ENCODE assay signal across 16 cellular contexts in the genomic region with DNA sequence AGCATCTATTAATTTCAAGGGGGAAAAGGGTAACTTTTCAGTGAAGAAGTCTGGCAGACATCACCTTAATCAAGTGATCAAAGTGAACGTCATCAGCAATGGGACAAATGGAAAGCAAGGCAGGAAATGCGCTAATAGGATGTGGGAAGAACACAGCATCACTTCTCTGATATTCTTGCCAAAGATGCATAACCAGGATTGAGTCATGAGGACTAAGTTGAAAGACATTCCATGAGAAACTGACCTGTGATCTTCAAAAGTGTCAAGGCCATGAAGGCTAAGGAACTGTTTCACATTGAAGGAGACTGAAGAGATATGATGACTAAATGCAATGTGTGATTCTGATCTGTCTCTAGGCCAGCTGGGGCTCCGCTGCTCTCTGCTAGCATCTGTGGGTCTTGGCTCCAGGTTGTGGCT.
A peak's percentile ranks its signal among the peaks of the same experiment; 100 is the strongest.
DNase-seq lines count a peak whose midpoint lies in the region; ATAC-seq and TF ChIP-seq lines count a peak whose summit lies in the region.
"Had no signal": no experiment of that assay in that cellular context is flagged by ENCODE, and none has a peak within 500 bp of the region (broad histone marks: within the 10 kb centered on the region; RNA-seq: fewer than 3 reads in every experiment).

No MANE protein-coding gene starts in this region.

- TF ChIP-seq CTCF in retinal pigment epithelial cell (conservative IDR thresholded peaks at IDR 0.05; ENCODE audit: low read depth, low read length): no peak

- POLR2A ChIA-PET in HEK293T (lab: Yijun Ruan, JAX): no interaction called here

- no peaks in the 10 kb centered on the region for H3K36me3 ChIP-seq in SJSA1
- H3K36me3 ChIP-seq: pancreas had no signal

- H3K9me3 ChIP-seq in SJSA1 (replicated peaks): no peaks in the 10 kb centered on the region
- H3K9me3 ChIP-seq: pancreas had no signal

- no peak for ATAC-seq in GM18867 (IDR thresholded peaks at IDR 0.05; ENCODE audit: unreplicated experiment)
- no peak for ATAC-seq in GM19397 (IDR thresholded peaks at IDR 0.05; ENCODE audit: unreplicated experiment)
- ATAC-seq: pancreas had no signal

- CTCF ChIA-PET in HEK293T (lab: Yijun Ruan, JAX): no interaction called here

- DNase-seq in GM03348 (ENCODE audit: low spot score): peak; percentile 74
- peak in 1 of 2 experiments; percentile 61 for DNase-seq in SJSA1 (ENCODE audit: low read depth in 1 of 2, low spot score in 2 of 2)
- DNase-seq in fibroblast of gingiva (ENCODE audit: low read depth): peak; percentile 70
- DNase-seq in retinal pigment epithelial cell (ENCODE audit: low read depth): peak; percentile 52
- no peak for DNase-seq in ecto neural progenitor cell (ENCODE audit: low spot score)
- DNase-seq in HEK293T (ENCODE audit: extremely low spot score): no peak
- DNase-seq: activated CD8-positive, alpha-beta memory T cell treated with anti-CD3 and anti-CD28 coated beads for 24 hours; activated naive CD4-positive, alpha-beta T cell treated with anti-CD3 and anti-CD28 coated beads, Interleukin-2, amount 10 ng/mL, durations not matched to agents 7 days and 5 days; cortex of kidney; hypothalamus; mesendoderm; pancreas; PC-9; T1000 had no signal

- H3K27me3 ChIP-seq in SJSA1 (replicated peaks): no peaks in the 10 kb centered on the region
- H3K27me3 ChIP-seq: pancreas had no signal

- peaks cover 36% of the 10 kb centered on the region for H3K4me1 ChIP-seq in SJSA1 (replicated peaks)
- H3K4me1 ChIP-seq: pancreas had no signal

- H3K4me3 ChIP-seq in SJSA1 (no peak overlapping the region), retinal pigment epithelial cell (ENCODE audit: low read length) (no peak overlapping the region)
- H3K4me3 ChIP-seq: pancreas, PC-9 had no signal

- H3K27ac ChIP-seq in SJSA1: peak overlapping the region; percentile 65
- H3K27ac ChIP-seq: pancreas, PC-9 had no signal

TF ChIP-seq in HEK293T, 16 proteins besides CTCF, POLR2A, EP300 and RAD21:
- TF ChIP-seq, protein P1, sequence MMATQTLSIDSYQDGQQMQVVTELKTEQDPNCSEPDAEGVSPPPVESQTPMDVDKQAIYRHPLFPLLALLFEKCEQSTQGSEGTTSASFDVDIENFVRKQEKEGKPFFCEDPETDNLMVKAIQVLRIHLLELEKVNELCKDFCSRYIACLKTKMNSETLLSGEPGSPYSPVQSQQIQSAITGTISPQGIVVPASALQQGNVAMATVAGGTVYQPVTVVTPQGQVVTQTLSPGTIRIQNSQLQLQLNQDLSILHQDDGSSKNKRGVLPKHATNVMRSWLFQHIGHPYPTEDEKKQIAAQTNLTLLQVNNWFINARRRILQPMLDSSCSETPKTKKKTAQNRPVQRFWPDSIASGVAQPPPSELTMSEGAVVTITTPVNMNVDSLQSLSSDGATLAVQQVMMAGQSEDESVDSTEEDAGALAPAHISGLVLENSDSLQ (IDR thresholded peaks at IDR 0.05): no peak
- TF ChIP-seq ELF4 (IDR thresholded peaks at IDR 0.05) (no peak), CTBP1 (IDR thresholded peaks at IDR 0.05; ENCODE audit: borderline replicate concordance) (no peak), FOXM1 (IDR thresholded peaks at IDR 0.05; ENCODE audit: borderline replicate concordance) (no peak), BHLHE40 (IDR thresholded peaks at IDR 0.05; ENCODE audit: borderline replicate concordance) (no peak), HDGF (IDR thresholded peaks at IDR 0.05; ENCODE audit: borderline replicate concordance) (no peak), ARNT (IDR thresholded peaks at IDR 0.05) (no peak), LEF1 (IDR thresholded peaks at IDR 0.05; ENCODE audit: borderline replicate concordance) (no peak)

Comparison
In these comparisons a context has a peak if more than half of its experiments do, and no peak if none do; other contexts are left out.
1. DNase-seq: peak in GM03348 (single experiment), fibroblast of gingiva (single experiment) and retinal pigment epithelial cell (single experiment); none in ecto neural progenitor cell (single experiment) and HEK293T (single experiment).